Comparison of ENCODE assay signal across 26 cellular contexts in genomic region chr4:186901850-186902249, GRCh38.
"Had no signal": no experiment of that assay in that cellular context is flagged by ENCODE, and none has a peak within 500 bp of the region (broad histone marks: within the 10 kb centered on the region; RNA-seq: fewer than 3 reads in every experiment).

No MANE protein-coding gene starts in this region.

- H3K4me3 ChIP-seq: heart left ventricle, left ventricle myocardium inferior, stomach, suprapubic skin, tibial nerve had no signal

- ATAC-seq: activated CD4-positive, alpha-beta T cell treated with anti-CD3 and anti-CD28 coated beads for 36 hours; heart left ventricle; right cardiac atrium; stimulated activated effector memory CD8-positive, alpha-beta T cell treated with anti-CD3 and anti-CD28 coated beads, Interleukin-12 subunit alpha, Interleukin-12 subunit beta, amount 100 ng/mL, for 72 hours had no signal

- H3K36me3 ChIP-seq: heart left ventricle, left ventricle myocardium inferior, stomach, suprapubic skin, tibial nerve had no signal

- H3K9me3 ChIP-seq: left ventricle myocardium inferior, stomach, suprapubic skin, tibial nerve had no signal

- H3K9ac ChIP-seq: parathyroid adenoma had no signal

- H3K36me3 Mint-ChIP-seq: mesothelial cell of epicardium; stimulated activated effector memory CD8-positive, alpha-beta T cell treated with anti-CD3 and anti-CD28 coated beads, Interleukin-12 subunit alpha, Interleukin-12 subunit beta, amount 100 ng/mL, for 72 hours had no signal

- H3K27me3 ChIP-seq: heart left ventricle, stomach, suprapubic skin, tibial nerve had no signal

- H3K79me2 ChIP-seq: parathyroid adenoma had no signal

- DNase-seq: activated B cell treated with CpG ODN at 0.5 μM for 24 hours; activated CD4-positive, alpha-beta T cell treated with anti-CD3 and anti-CD28 coated beads for 36 hours; activated CD4-positive, alpha-beta T cell treated with anti-CD3 and anti-CD28 coated beads, Interleukin-2, amount 50 U/mL, for 4 hours; activated CD8-positive, alpha-beta memory T cell treated with anti-CD3 and anti-CD28 coated beads for 24 hours; activated CD8-positive, alpha-beta memory T cell treated with anti-CD3 and anti-CD28 coated beads, Interleukin-2, amount 50 U/mL, for 4 hours; activated naive CD4-positive, alpha-beta T cell treated with Interleukin-2 at 50 U/mL for 16 hours; activated naive CD8-positive, alpha-beta T cell treated with anti-CD3 and anti-CD28 coated beads for 36 hours; activated T-cell treated with anti-CD3 and anti-CD28 coated beads, Interleukin-2, amount 50 U/mL, for 24 hours; cortex of kidney; endodermal cell; heart left ventricle; left ventricle myocardium inferior; nucleus accumbens; right cardiac atrium; stimulated activated CD4-positive, alpha-beta T cell treated with anti-CD3 and anti-CD28 coated beads, Interleukin-1b, Interleukin-23, amount 100 ng/mL, for 48 hours; stomach; T-helper 9 cell had no signal

- H3K27ac Mint-ChIP-seq: activated B cell treated with CpG ODN at 0.5 μM for 24 hours; activated CD4-positive, alpha-beta T cell treated with anti-CD3 and anti-CD28 coated beads for 36 hours; activated naive CD8-positive, alpha-beta T cell treated with anti-CD3 and anti-CD28 coated beads for 36 hours; activated T-cell treated with anti-CD3 and anti-CD28 coated beads, Interleukin-2, amount 50 U/mL, for 24 hours; endodermal cell; mesothelial cell of epicardium; stimulated activated effector memory CD8-positive, alpha-beta T cell treated with anti-CD3 and anti-CD28 coated beads, Interleukin-12 subunit alpha, Interleukin-12 subunit beta, amount 100 ng/mL, for 72 hours had no signal

- H2AFZ ChIP-seq: parathyroid adenoma had no signal

- H3K4me1 Mint-ChIP-seq: activated B cell treated with CpG ODN at 0.5 μM for 24 hours; activated CD4-positive, alpha-beta T cell treated with anti-CD3 and anti-CD28 coated beads for 36 hours; activated naive CD8-positive, alpha-beta T cell treated with anti-CD3 and anti-CD28 coated beads for 36 hours; endodermal cell; stimulated activated effector memory CD8-positive, alpha-beta T cell treated with anti-CD3 and anti-CD28 coated beads, Interleukin-12 subunit alpha, Interleukin-12 subunit beta, amount 100 ng/mL, for 72 hours had no signal

- H3K27me3 Mint-ChIP-seq: activated B cell treated with CpG ODN at 0.5 μM for 24 hours; activated CD4-positive, alpha-beta T cell treated with anti-CD3 and anti-CD28 coated beads for 36 hours; activated naive CD8-positive, alpha-beta T cell treated with anti-CD3 and anti-CD28 coated beads for 36 hours; activated T-cell treated with anti-CD3 and anti-CD28 coated beads, Interleukin-2, amount 50 U/mL, for 24 hours had no signal

- H3K9me3 Mint-ChIP-seq: endodermal cell had no signal

- H3K4me3 Mint-ChIP-seq: activated B cell treated with CpG ODN at 0.5 μM for 24 hours; activated CD4-positive, alpha-beta T cell treated with anti-CD3 and anti-CD28 coated beads for 36 hours; activated naive CD8-positive, alpha-beta T cell treated with anti-CD3 and anti-CD28 coated beads for 36 hours; activated T-cell treated with anti-CD3 and anti-CD28 coated beads, Interleukin-2, amount 50 U/mL, for 24 hours; endodermal cell; mesothelial cell of epicardium; stimulated activated effector memory CD8-positive, alpha-beta T cell treated with anti-CD3 and anti-CD28 coated beads, Interleukin-12 subunit alpha, Interleukin-12 subunit beta, amount 100 ng/mL, for 72 hours had no signal

- H3K4me1 ChIP-seq: parathyroid adenoma had no signal

- FAIRE-seq: astrocyte, bronchial epithelial cell, urothelium cell line had no signal

- H3K27ac ChIP-seq: epithelial cell of prostate, heart left ventricle, left ventricle myocardium inferior, parathyroid adenoma, suprapubic skin, tibial nerve had no signal
